Comparison of ENCODE assay signal across 8 cellular contexts in genomic region chr1:114716304-114717158, GRCh38. TPM values are rescaled to one million over a fixed set of nuclear protein-coding genes. Genes with fewer than 3 reads are reported as not detected.
DNase-seq lines count a peak whose midpoint lies in the region; ATAC-seq and TF ChIP-seq lines count a peak whose summit lies in the region.

TSS of gene NRAS (minus strand) at chr1:114716771. CDS start at chr1:114716160, 611 bp downstream.

- POLR2A ChIA-PET in activated CD4-positive, alpha-beta T cell treated with anti-CD3 and anti-CD28 coated beads for 36 hours (lab: Charles Lee) = interaction anchor here (0.6 to 1.4 kb wide), 6 partner anchors 22 to 135 kb away, joined by 3 to 5 read pairs (median 3); partner anchors contain the start of genes BCAS2, CSDE1 and SIKE1

- peak; percentile 88 for ATAC-seq in HG03439 (IDR thresholded peaks at IDR 0.05; ENCODE audit: unreplicated experiment)
- ATAC-seq in activated CD4-positive, alpha-beta T cell treated with anti-CD3 and anti-CD28 coated beads for 36 hours = peak; percentile 91

- H3K36me3 Mint-ChIP-seq in activated CD4-positive, alpha-beta T cell treated with anti-CD3 and anti-CD28 coated beads for 36 hours (ENCODE audit: low read depth) = peaks cover 60% of the 10 kb centered on the region

- CTCF ChIA-PET in activated CD4-positive, alpha-beta T cell treated with anti-CD3 and anti-CD28 coated beads for 36 hours (lab: Charles Lee) = interaction anchor here (0.7 to 2.3 kb wide), 9 partner anchors 7 to 374 kb away, joined by 3 to 5 read pairs (median 4); partner anchors contain the start of genes AMPD1, CSDE1 and SIKE1

- H3K4me1 ChIP-seq in BE2C = peaks cover 3% of the 10 kb centered on the region; the same call in 1 of the 2 replicates

- H3K36me3 ChIP-seq in BE2C = peaks cover 62% of the 10 kb centered on the region

- no peak for TF ChIP-seq CTCF in BE2C (IDR thresholded peaks at IDR 0.05; ENCODE audit: low read depth, low read length)
- TF ChIP-seq CTCF in choroid plexus epithelial cell (conservative IDR thresholded peaks at IDR 0.05; ENCODE audit: low read depth, low read length) = no peak

- H3K27ac Mint-ChIP-seq in activated CD4-positive, alpha-beta T cell treated with anti-CD3 and anti-CD28 coated beads for 36 hours = peak within 1 kb of the TSS; percentile 97

- peak within 1 kb of the TSS; percentile 97 for H3K4me3 ChIP-seq in BE2C (ENCODE audit: low read depth, low read length)
- H3K4me3 ChIP-seq in choroid plexus epithelial cell (ENCODE audit: low read depth, low read length) = peak within 1 kb of the TSS; percentile 94

- H3K9me3 ChIP-seq in BE2C = no peaks in the 10 kb centered on the region

- H3K27me3 Mint-ChIP-seq in activated CD4-positive, alpha-beta T cell treated with anti-CD3 and anti-CD28 coated beads for 36 hours = no peaks in the 10 kb centered on the region

- DNase-seq in BE2C (peak; percentile 94), GM19238 (ENCODE audit: insufficient read length, low spot score) (peak; percentile 81), NCI-H510A (lab: John Stamatoyannopoulos, UW) (peak; percentile 86), choroid plexus epithelial cell (ENCODE audit: low read depth) (peak; percentile 94), kidney glomerular epithelial cell (lab: John Stamatoyannopoulos, UW) (peak; percentile 59)
- peak; percentile 97 for DNase-seq in activated CD4-positive, alpha-beta T cell treated with anti-CD3 and anti-CD28 coated beads for 36 hours
- peak; percentile 89 to 94 for DNase-seq in stimulated activated CD4-positive, alpha-beta T cell treated with anti-CD3 and anti-CD28 coated beads, Interleukin-15, amount 100 ng/mL, for 48 hours (ENCODE audit: low read depth in 2 of 2)

- H3K4me1 Mint-ChIP-seq in activated CD4-positive, alpha-beta T cell treated with anti-CD3 and anti-CD28 coated beads for 36 hours = peaks cover 30% of the 10 kb centered on the region

- H3K4me3 Mint-ChIP-seq in activated CD4-positive, alpha-beta T cell treated with anti-CD3 and anti-CD28 coated beads for 36 hours = peak within 1 kb of the TSS; percentile 95

- intact Hi-C loops in activated CD4-positive, alpha-beta T cell treated with anti-CD3 and anti-CD28 coated beads for 36 hours (cut with DNase I, micrococcal nuclease) = loop anchor here (1.0 to 10.0 kb wide), 13 partner anchors 41 to 904 kb away; partner anchors contain the start of genes BCAS2 (in 2 of the 2), CSDE1 (in 2 of the 2), SIKE1 (in 2 of the 2) and DCLRE1B (in 1 of the 2)

- H3K27me3 ChIP-seq in BE2C = no peaks in the 10 kb centered on the region

- H3K9me3 Mint-ChIP-seq in activated CD4-positive, alpha-beta T cell treated with anti-CD3 and anti-CD28 coated beads for 36 hours (ENCODE audit: low read depth) = no peaks in the 10 kb centered on the region

RNA-seq across cellular contexts. Expression of gene NRAS, which starts in this region (rescaled TPM):
- polyA plus RNA-seq in BE2C (2012; ENCODE audit: insufficient read depth, insufficient read length, low read depth) = 16.0 TPM
- total RNA-seq in activated CD4-positive, alpha-beta T cell treated with anti-CD3 and anti-CD28 coated beads for 36 hours = 10 to 100 TPM; 53.0 to 55.0 TPM

Comparison
In these comparisons a context has a peak if more than half of its experiments do, and no peak if none do; other contexts are left out.
1. Peak in every context shown above with its lines: DNase-seq, ATAC-seq and H3K4me3 ChIP-seq.